Comparison of ENCODE assay signal across 13 cellular contexts in genomic region chr18:23977709-23978483, GRCh38. TPM values are rescaled to one million over a fixed set of nuclear protein-coding genes. Genes with fewer than 3 reads are reported as not detected.
DNase-seq lines count a peak whose midpoint lies in the region; ATAC-seq lines count a peak whose summit lies in the region.
"Had no signal": no experiment of that assay in that cellular context is flagged by ENCODE, and none has a peak within 500 bp of the region (broad histone marks: within the 10 kb centered on the region; RNA-seq: fewer than 3 reads in every experiment).

No MANE protein-coding gene starts in this region.

- H3K9me3 Mint-ChIP-seq in activated naive CD4-positive, alpha-beta T cell treated with anti-CD3 and anti-CD28 coated beads, Interleukin-2, amount 10 ng/mL, durations not matched to agents 7 days and 5 days: peaks cover 19% of the 10 kb centered on the region
- peaks cover 14% of the 10 kb centered on the region for H3K9me3 Mint-ChIP-seq in stimulated activated memory B cell treated with anti-CD40 and anti-IgM and Interleukin-4, amounts not matched to agents 10 μg/mL and 1 μg/mL and 100 μg/mL, for 72 hours

- no peak for ATAC-seq in stimulated activated memory B cell treated with anti-CD40 and anti-IgM and Interleukin-4, amounts not matched to agents 10 μg/mL and 1 μg/mL and 100 μg/mL, for 72 hours
- ATAC-seq in GM21576 (IDR thresholded peaks at IDR 0.05; ENCODE audit: unreplicated experiment) (no peak), HG03442 (IDR thresholded peaks at IDR 0.05; ENCODE audit: unreplicated experiment) (no peak)

- DNase-seq in activated naive CD4-positive, alpha-beta T cell treated with anti-CD3 and anti-CD28 coated beads, Interleukin-2, amount 10 ng/mL, durations not matched to agents 7 days and 5 days: peak; percentile 43
- no peak for DNase-seq in activated naive CD4-positive, alpha-beta T cell (lab: John Stamatoyannopoulos, UW)
- DNase-seq in NCI-H226 (peak; percentile 22), mesenteric fat pad (ENCODE audit: low spot score) (no peak)
- peak; percentile 49 for DNase-seq in central memory CD4-positive, alpha-beta T cell
- DNase-seq: activated CD8-positive, alpha-beta memory T cell treated with anti-CD3 and anti-CD28 coated beads, Interleukin-2, amount 50 U/mL, for 48 hours; NCI-H2081; posterior cingulate gyrus had no signal

- no peak overlapping the region for H3K4me3 Mint-ChIP-seq in activated naive CD4-positive, alpha-beta T cell treated with anti-CD3 and anti-CD28 coated beads, Interleukin-2, amount 10 ng/mL, durations not matched to agents 7 days and 5 days
- no peak overlapping the region for H3K4me3 Mint-ChIP-seq in stimulated activated memory B cell treated with anti-CD40 and anti-IgM and Interleukin-4, amounts not matched to agents 10 μg/mL and 1 μg/mL and 100 μg/mL, for 72 hours
- H3K4me3 Mint-ChIP-seq: memory B cell; T-helper 1 cell treated with Interleukin-12 subunit alpha and Interleukin-12 subunit beta and Interleukin-4 antibody, amounts not matched to agents 30 μg/mL and 1 μg/mL, for 36 hours had no signal

- H3K4me1 Mint-ChIP-seq in activated naive CD4-positive, alpha-beta T cell treated with anti-CD3 and anti-CD28 coated beads, Interleukin-2, amount 10 ng/mL, durations not matched to agents 7 days and 5 days: peaks cover 33% of the 10 kb centered on the region
- H3K4me1 Mint-ChIP-seq in stimulated activated memory B cell treated with anti-CD40 and anti-IgM and Interleukin-4, amounts not matched to agents 10 μg/mL and 1 μg/mL and 100 μg/mL, for 72 hours: peaks cover 30% of the 10 kb centered on the region

- peak overlapping the region; percentile 77 for H3K27ac Mint-ChIP-seq in activated naive CD4-positive, alpha-beta T cell treated with anti-CD3 and anti-CD28 coated beads, Interleukin-2, amount 10 ng/mL, durations not matched to agents 7 days and 5 days
- H3K27ac Mint-ChIP-seq in stimulated activated memory B cell treated with anti-CD40 and anti-IgM and Interleukin-4, amounts not matched to agents 10 μg/mL and 1 μg/mL and 100 μg/mL, for 72 hours: peak overlapping the region; percentile 69
- H3K27ac Mint-ChIP-seq: memory B cell; T-helper 1 cell treated with Interleukin-12 subunit alpha and Interleukin-12 subunit beta and Interleukin-4 antibody, amounts not matched to agents 30 μg/mL and 1 μg/mL, for 36 hours had no signal

- H3K27me3 Mint-ChIP-seq in activated naive CD4-positive, alpha-beta T cell treated with anti-CD3 and anti-CD28 coated beads, Interleukin-2, amount 10 ng/mL, durations not matched to agents 7 days and 5 days: peaks cover 13% of the 10 kb centered on the region
- no peaks in the 10 kb centered on the region for H3K27me3 Mint-ChIP-seq in stimulated activated memory B cell treated with anti-CD40 and anti-IgM and Interleukin-4, amounts not matched to agents 10 μg/mL and 1 μg/mL and 100 μg/mL, for 72 hours
- H3K27me3 Mint-ChIP-seq: memory B cell had no signal

- peaks cover 21% of the 10 kb centered on the region for H3K36me3 Mint-ChIP-seq in activated naive CD4-positive, alpha-beta T cell treated with anti-CD3 and anti-CD28 coated beads, Interleukin-2, amount 10 ng/mL, durations not matched to agents 7 days and 5 days
- H3K36me3 Mint-ChIP-seq in stimulated activated memory B cell treated with anti-CD40 and anti-IgM and Interleukin-4, amounts not matched to agents 10 μg/mL and 1 μg/mL and 100 μg/mL, for 72 hours: peaks cover 4% of the 10 kb centered on the region

- CTCF ChIA-PET in activated naive CD4-positive, alpha-beta T cell treated with anti-CD3 and anti-CD28 coated beads, Interleukin-2, amount 10 ng/mL, durations not matched to agents 7 days and 5 days (lab: Charles Lee): interaction anchor here (1.0 to 1.4 kb wide), 3 partner anchors 8 to 349 kb away, joined by 3 read pairs; no protein-coding TSS in a partner anchor

RNA-seq across cellular contexts. Expression of gene TTC39C, which starts 36.7 kb away (rescaled TPM):
- total RNA-seq in mesenteric fat pad: 46.7 TPM

Comparison
In these comparisons a context has a peak if more than half of its experiments do, and no peak if none do; other contexts are left out.
1. DNase-seq: peak in activated naive CD4-positive, alpha-beta T cell treated with anti-CD3 and anti-CD28 coated beads, Interleukin-2, amount 10 ng/mL, durations not matched to agents 7 days and 5 days (single experiment), NCI-H226 (single experiment) and central memory CD4-positive, alpha-beta T cell (single experiment); none in activated naive CD4-positive, alpha-beta T cell (0 of 4) and mesenteric fat pad (single experiment).